ENCODE assay signal across 13 cellular contexts in the genomic region with DNA sequence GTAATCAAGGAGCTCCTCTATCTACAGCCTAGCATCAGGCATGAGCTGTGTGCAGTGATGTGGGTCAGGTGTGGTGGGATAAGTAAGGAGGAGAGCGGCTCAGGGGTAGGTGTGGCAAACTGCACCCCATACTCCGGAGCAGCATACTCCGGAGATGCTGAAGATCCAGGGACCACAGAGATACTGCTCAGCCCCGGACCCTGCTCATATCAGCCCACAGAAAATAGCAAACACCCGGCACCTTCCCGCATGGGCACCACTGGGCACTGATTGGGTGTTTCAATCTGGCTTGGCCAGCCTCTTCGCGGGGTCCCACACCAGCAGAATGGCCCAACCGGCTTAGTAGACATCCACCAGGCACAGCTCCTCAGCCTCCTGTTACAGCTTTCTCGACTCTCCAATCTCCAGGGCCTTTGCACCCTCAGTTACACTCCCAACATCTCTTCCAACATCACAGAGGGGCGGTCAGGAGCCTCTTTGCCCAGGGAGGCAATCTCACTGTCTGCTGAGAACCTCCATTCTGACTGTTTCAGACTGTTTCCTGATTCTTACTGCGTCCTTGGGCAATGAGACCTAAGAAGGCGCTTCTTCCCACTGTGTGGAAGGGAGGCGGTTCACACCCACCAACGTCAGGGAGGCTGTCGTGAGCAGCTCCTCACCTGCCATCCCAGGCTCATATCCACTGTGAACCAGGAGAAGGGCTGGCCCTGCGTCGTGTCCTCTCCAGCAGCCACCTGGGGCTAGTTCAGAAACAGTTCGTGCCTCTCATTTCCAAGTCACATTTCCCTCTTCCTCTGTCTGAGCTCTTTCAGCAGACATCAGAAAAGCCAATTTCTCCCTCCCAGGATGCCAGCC. TPM values are rescaled to one million over a fixed set of nuclear protein-coding genes. Genes with fewer than 3 reads are reported as not detected.
DNase-seq lines count a peak whose midpoint lies in the region; ATAC-seq and TF ChIP-seq lines count a peak whose summit lies in the region.
"Had no signal": no experiment of that assay in that cellular context is flagged by ENCODE, and none has a peak within 500 bp of the region (broad histone marks: within the 10 kb centered on the region; RNA-seq: fewer than 3 reads in every experiment).

No MANE protein-coding gene starts in this region.

- H4K12ac ChIP-seq in trophoblast cell (ENCODE audit: low read depth, low read length): no peak overlapping the region

- peak overlapping the region; percentile 47 for H3K9ac ChIP-seq in trophoblast cell (ENCODE audit: low read length)

- BruUV-seq in Caco-2 (replicated peaks; lab: Mats Ljungman, UMichigan): no TSS peak

- H3K4me2 ChIP-seq in trophoblast cell (ENCODE audit: low read length): no peak overlapping the region

- no peak overlapping the region for H2BK12ac ChIP-seq in trophoblast cell (ENCODE audit: low read length)

- no peaks in the 10 kb centered on the region for H3K9me3 ChIP-seq in CD4-positive, CD25-positive, alpha-beta regulatory T cell (ENCODE audit: control insufficient read depth in 2 of 2, low read length in 2 of 2)
- H3K9me3 ChIP-seq in Caco-2 (no peaks in the 10 kb centered on the region), trophoblast cell (ENCODE audit: insufficient read depth, low read depth, low read length) (no peaks in the 10 kb centered on the region)
- H3K9me3 ChIP-seq: left ventricle myocardium inferior had no signal

- no peak overlapping the region for H3K4me3 ChIP-seq in CD4-positive, CD25-positive, alpha-beta regulatory T cell (ENCODE audit: low read depth, low read length)
- no peak overlapping the region for H3K4me3 ChIP-seq in Caco-2 (ENCODE audit: low read depth, low read length)
- H3K4me3 ChIP-seq in trophoblast cell (ENCODE audit: low read depth, low read length): no peak overlapping the region
- H3K4me3 ChIP-seq: BLaER1 treated with 17β-estradiol and CSF1 and Interleukin-3, amounts not matched to agents 10 nM and 100 nM; left ventricle myocardium inferior had no signal

- ATAC-seq in CD4-positive, CD25-positive, alpha-beta regulatory T cell (ENCODE audit: low read depth in 2 of 2): no peak
- ATAC-seq in effector memory CD8-positive, alpha-beta T cell (replicated peaks): no peak
- no peak for ATAC-seq in GM18873 (IDR thresholded peaks at IDR 0.05; ENCODE audit: low FRiP score, unreplicated experiment)

- CTCF ChIA-PET in Caco-2 (lab: Charles Lee): interaction anchor here (1.1 kb wide), 1 partner anchor 140 kb away, joined by 3 read pairs; no protein-coding TSS in a partner anchor

- POLR2A ChIA-PET in Caco-2 (lab: Charles Lee): no interaction called here

- peak overlapping the region in 1 of 4 donors; percentile 38 for H3K4me3 Mint-ChIP-seq in CD4-positive, CD25-positive, alpha-beta regulatory T cell
- no peak overlapping the region for H3K4me3 Mint-ChIP-seq in Caco-2 (ENCODE audit: unreplicated experiment)
- peak overlapping the region; percentile 25 to 43 for H3K4me3 Mint-ChIP-seq in effector memory CD8-positive, alpha-beta T cell
- H3K4me3 Mint-ChIP-seq: nephron progenitor cell had no signal

- intact Hi-C loops in Caco-2 (cut with micrococcal nuclease; ENCODE audit: unreplicated experiment): no loop called here

- no peaks in the 10 kb centered on the region for H3K27me3 ChIP-seq in CD4-positive, CD25-positive, alpha-beta regulatory T cell (ENCODE audit: control insufficient read depth, insufficient read depth, low read length)
- H3K27me3 ChIP-seq in Caco-2 (replicated peaks; ENCODE audit: control insufficient read depth, insufficient read depth, low read length) (no peaks in the 10 kb centered on the region), trophoblast cell (ENCODE audit: insufficient read depth, low read length) (no peaks in the 10 kb centered on the region)

- no peak overlapping the region for H2AFZ ChIP-seq in trophoblast cell (ENCODE audit: insufficient read depth, low read length, poor library complexity)

- no peak for DNase-seq in CD4-positive, CD25-positive, alpha-beta regulatory T cell
- DNase-seq in Caco-2 (no peak), trophoblast cell (no peak), AG20443 (ENCODE audit: low spot score) (no peak)
- DNase-seq in effector memory CD8-positive, alpha-beta T cell: no peak
- DNase-seq in activated CD4-positive, CD25-positive, alpha-beta regulatory T cell treated with anti-CD3 and anti-CD28 coated beads, Interleukin-2, amount 50 U/mL, for 72 hours: no peak
- DNase-seq: foreskin fibroblast; left ventricle myocardium inferior; NCI-H345; nephron progenitor cell; NK-92 treated with Interleukin-12 subunit alpha and Interleukin-12 subunit beta, amount 100 ng/mL, for 24 hours had no signal

- no peak overlapping the region for H3K4ac ChIP-seq in trophoblast cell (ENCODE audit: low read depth, low read length)

- no peak overlapping the region for H3K18ac ChIP-seq in trophoblast cell (ENCODE audit: low read length)

- H3K27ac Mint-ChIP-seq in CD4-positive, CD25-positive, alpha-beta regulatory T cell: peak overlapping the region; percentile 49 to 55 (median 52)
- peak overlapping the region; percentile 10 for H3K27ac Mint-ChIP-seq in Caco-2 (ENCODE audit: unreplicated experiment)
- H3K27ac Mint-ChIP-seq in effector memory CD8-positive, alpha-beta T cell: peak overlapping the region; percentile 79 to 90

- H3K4me1 ChIP-seq in CD4-positive, CD25-positive, alpha-beta regulatory T cell (ENCODE audit: control insufficient read depth, insufficient read depth, low read length, poor library complexity, severe bottlenecking): peaks cover 37% of the 10 kb centered on the region
- H3K4me1 ChIP-seq in Caco-2 (no peaks in the 10 kb centered on the region), trophoblast cell (ENCODE audit: control insufficient read depth in 1 of 2, insufficient read depth in 2 of 2, low read length in 2 of 2) (peaks cover 20 to 22% of the 10 kb centered on the region in 2 experiments)

- no CpG with 5 or more reads among the region's 19 CpGs for WGBS in trophoblast cell (ENCODE audit: extremely low coverage, insufficient coverage, insufficient read length)

- no peak overlapping the region for H2AK5ac ChIP-seq in trophoblast cell (ENCODE audit: low read length)

- H3K79me1 ChIP-seq in trophoblast cell (ENCODE audit: low read length): peaks cover 24% of the 10 kb centered on the region

- H4K91ac ChIP-seq in trophoblast cell (ENCODE audit: low read depth, low read length): no peak overlapping the region

- no peaks in the 10 kb centered on the region for H3K9me3 Mint-ChIP-seq in CD4-positive, CD25-positive, alpha-beta regulatory T cell
- H3K9me3 Mint-ChIP-seq in Caco-2 (ENCODE audit: unreplicated experiment): no peaks in the 10 kb centered on the region
- H3K9me3 Mint-ChIP-seq in effector memory CD8-positive, alpha-beta T cell: no peaks in the 10 kb centered on the region
- H3K9me3 Mint-ChIP-seq: nephron progenitor cell had no signal

- no peak overlapping the region for H2BK120ac ChIP-seq in trophoblast cell (ENCODE audit: insufficient read depth, low read length, poor library complexity)

- H3K36me3 Mint-ChIP-seq in CD4-positive, CD25-positive, alpha-beta regulatory T cell: no peaks in the 10 kb centered on the region
- H3K36me3 Mint-ChIP-seq in Caco-2 (ENCODE audit: insufficient read depth, unreplicated experiment): peaks cover 8% of the 10 kb centered on the region
- peaks cover 49% of the 10 kb centered on the region for H3K36me3 Mint-ChIP-seq in effector memory CD8-positive, alpha-beta T cell (ENCODE audit: insufficient read depth)

- peak overlapping the region; percentile 49 for H3K23ac ChIP-seq in trophoblast cell (ENCODE audit: low read length)

- TF ChIP-seq CTCF in Caco-2 (IDR thresholded peaks at IDR 0.05; ENCODE audit: insufficient read depth in 1 of 2, low read depth in 1 of 2, low read length in 1 of 2, severe bottlenecking in 1 of 2, unreplicated experiment in 1 of 2): no peak

- no peaks in the 10 kb centered on the region for H3K27me3 Mint-ChIP-seq in CD4-positive, CD25-positive, alpha-beta regulatory T cell
- no peaks in the 10 kb centered on the region for H3K27me3 Mint-ChIP-seq in Caco-2 (ENCODE audit: insufficient read depth, unreplicated experiment)
- no peaks in the 10 kb centered on the region for H3K27me3 Mint-ChIP-seq in effector memory CD8-positive, alpha-beta T cell

- H3K36me3 ChIP-seq in CD4-positive, CD25-positive, alpha-beta regulatory T cell (ENCODE audit: control insufficient read depth, insufficient read depth, low read length): peaks cover 30% of the 10 kb centered on the region
- H3K36me3 ChIP-seq in Caco-2 (ENCODE audit: control insufficient read depth, insufficient read depth, low read length) (no peaks in the 10 kb centered on the region; the same call in 1 of the 2 replicates), trophoblast cell (ENCODE audit: control insufficient read depth in 1 of 2, insufficient read depth in 2 of 2, low read length in 2 of 2) (peaks cover 54 to 55% of the 10 kb centered on the region in 2 experiments)

- H4K8ac ChIP-seq in trophoblast cell (ENCODE audit: low read depth, low read length): no peak overlapping the region

- no peak overlapping the region for H3K27ac ChIP-seq in CD4-positive, CD25-positive, alpha-beta regulatory T cell (ENCODE audit: insufficient read depth, low read length, poor library complexity, severe bottlenecking)
- no peak overlapping the region for H3K27ac ChIP-seq in trophoblast cell (ENCODE audit: low read depth, low read length)
- H3K27ac ChIP-seq: left ventricle myocardium inferior had no signal

- H3K79me2 ChIP-seq in trophoblast cell (ENCODE audit: control insufficient read depth, insufficient read depth, low read length, poor library complexity): peaks cover 18% of the 10 kb centered on the region

- H2BK5ac ChIP-seq in trophoblast cell (ENCODE audit: low read depth, low read length, poor library complexity): no peak overlapping the region

- H3K4me1 Mint-ChIP-seq in CD4-positive, CD25-positive, alpha-beta regulatory T cell: peaks cover 12 to 51% (median 40%) of the 10 kb centered on the region in 4 donors
- H3K4me1 Mint-ChIP-seq in Caco-2 (ENCODE audit: low read depth, unreplicated experiment): no peaks in the 10 kb centered on the region
- peaks cover 50 to 57% of the 10 kb centered on the region in 2 donors for H3K4me1 Mint-ChIP-seq in effector memory CD8-positive, alpha-beta T cell (ENCODE audit: low read depth in 2 of 2)

- no peak overlapping the region for H3K14ac ChIP-seq in trophoblast cell (ENCODE audit: low read length)

RNA-seq across cellular contexts. Expression of a gene that starts 59.8 kb away (rescaled TPM):
- 62.3 TPM for total RNA-seq in CD4-positive, CD25-positive, alpha-beta regulatory T cell
- polyA plus RNA-seq in CD4-positive, CD25-positive, alpha-beta regulatory T cell: 10 to 100 TPM; 21.1 to 24.1 (median 21.7) TPM
- 37.0 and 40.3 TPM in 2 replicates for total RNA-seq in Caco-2 (2022)
- 12.7 and 14.3 TPM in 2 replicates for polyA plus RNA-seq in trophoblast cell (2013)

Comparison
In these comparisons a context has a peak if more than half of its experiments do, and no peak if none do; other contexts are left out.
1. H3K27ac Mint-ChIP-seq: peak in every context shown above with its lines; median percentile 84 in effector memory CD8-positive, alpha-beta T cell; 52 in CD4-positive, CD25-positive, alpha-beta regulatory T cell; 10 in Caco-2.